In genomic region chr20:44521484-44522481, GRCh38 we compare ENCODE assay signal across 8 cellular contexts. TPM values are rescaled to one million over a fixed set of nuclear protein-coding genes. Genes with fewer than 3 reads are reported as not detected.
DNase-seq lines count a peak whose midpoint lies in the region; ATAC-seq and TF ChIP-seq lines count a peak whose summit lies in the region.

Gene SERINC3, minus strand, starts transcription at chr20:44522070. Its CDS starts 119 bp downstream, at chr20:44521951.

- DNase-seq in CMK (ENCODE audit: low read depth) (peak; percentile 71), HT-29 (ENCODE audit: low spot score) (peak; percentile 99), lung (ENCODE audit: low spot score) (peak; percentile 96)
- DNase-seq in NK-92 treated with Interleukin-12 subunit alpha and Interleukin-12 subunit beta, amount 100 ng/mL, for 24 hours (lab: John Stamatoyannopoulos, UW): peak; percentile 94
- peak; percentile 98 for DNase-seq in activated CD8-positive, alpha-beta memory T cell treated with anti-CD3 and anti-CD28 coated beads for 24 hours
- DNase-seq in effector CD4-positive, alpha-beta T cell: peak; percentile 97
- peak; percentile 88 to 94 (median 89) for DNase-seq in stimulated activated CD4-positive, alpha-beta T cell treated with anti-CD3 and anti-CD28 coated beads, TNF-alpha, amount 100 ng/mL, for 4 hours (ENCODE audit: low read depth in 3 of 3)

- no peaks in the 10 kb centered on the region for H3K27me3 ChIP-seq in lung (ENCODE audit: control insufficient read depth, insufficient read depth)

- H3K4me3 ChIP-seq in lung: peak within 1 kb of the TSS; percentile 87

- peak within 1 kb of the TSS; percentile 98 for H3K27ac ChIP-seq in lung (ENCODE audit: low read depth in 1 of 2, low read length in 1 of 2)

- H3K9me3 ChIP-seq in lung (ENCODE audit: control insufficient read depth in 2 of 2, insufficient read depth in 1 of 2, low read length in 1 of 2): no peaks in the 10 kb centered on the region

- peaks cover 0 to 22% of the 10 kb centered on the region in 2 donors for H3K4me1 ChIP-seq in lung (ENCODE audit: control insufficient read depth in 2 of 2, insufficient read depth in 2 of 2, low read length in 2 of 2)

- TF ChIP-seq CTCF in lung (IDR thresholded peaks at IDR 0.05; ENCODE audit: control extremely low read depth, extremely low read depth): no peak

- 0 to 1% methylated on average over 49 of the region's 49 CpGs for WGBS in lung, 2 donors

- ATAC-seq in GM19468 (IDR thresholded peaks at IDR 0.05; ENCODE audit: extremely low read depth, unreplicated experiment): peak; percentile 53
- peak; percentile 100 for ATAC-seq in lung (ENCODE audit: insufficient read depth, low FRiP score)

- no peaks in the 10 kb centered on the region for H3K36me3 ChIP-seq in lung (ENCODE audit: control insufficient read depth in 2 of 2, insufficient read depth in 2 of 2, low read length in 2 of 2)

RNA-seq across cellular contexts. Expression of gene SERINC3, which starts in this region (rescaled TPM):
- 61.4 and 74.3 TPM in 2 replicates for total RNA-seq in HT-29 (2014; rRNA removed; shearing (Covaris generic))
- total RNA-seq in lung: 10 to 100 TPM; 76.5 to 83.9 TPM
- polyA plus RNA-seq in lung: 10 to 100 TPM; 36.7 to 76.1 TPM

Comparison
In these comparisons a context has a peak if more than half of its experiments do, and no peak if none do; other contexts are left out.
1. Peak in every context shown above with its lines: DNase-seq, ATAC-seq, H3K4me3 ChIP-seq and H3K27ac ChIP-seq.